In the genomic region with DNA sequence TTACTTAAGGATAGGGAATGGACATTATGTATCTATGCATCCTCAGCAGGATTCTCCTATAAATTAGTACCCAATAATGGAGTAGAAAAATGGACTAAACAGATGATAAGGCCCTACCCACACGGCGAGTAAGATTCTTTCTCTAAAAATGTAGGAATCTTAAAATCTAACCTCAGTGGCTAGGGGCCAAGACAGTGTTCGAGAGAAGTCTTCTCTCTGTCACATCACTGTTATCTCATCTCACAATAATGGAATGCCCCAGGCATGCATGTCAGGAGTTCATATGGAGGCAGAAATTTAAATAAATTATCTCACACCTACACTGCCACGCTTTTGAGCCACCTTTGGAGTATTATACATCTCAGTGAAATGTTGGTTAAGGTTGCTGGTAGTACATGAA, we compare ENCODE assay signal across 25 cellular contexts.
"Had no signal": no experiment of that assay in that cellular context is flagged by ENCODE, and none has a peak within 500 bp of the region (broad histone marks: within the 10 kb centered on the region; RNA-seq: fewer than 3 reads in every experiment).

No MANE protein-coding gene starts in this region.

- H3K36me3 ChIP-seq: neural progenitor cell, ovary, right lobe of liver, sigmoid colon, suprapubic skin, tibial artery, transverse colon, upper lobe of left lung, vagina had no signal

- H3K27me3 ChIP-seq: neural progenitor cell, ovary, right lobe of liver, sigmoid colon, suprapubic skin, testis, tibial artery, transverse colon, upper lobe of left lung, vagina had no signal

- DNase-seq: natural killer cell; occipital lobe; ovary; posterior cingulate gyrus; psoas muscle; right cardiac atrium; right lobe of liver; sigmoid colon; small intestine; stimulated activated CD4-positive, alpha-beta T cell treated with anti-CD3 and anti-CD28 coated beads, Interleukin-15, amount 100 ng/mL, for 24 hours; stimulated activated CD4-positive, alpha-beta T cell treated with anti-CD3 and anti-CD28 coated beads, Interleukin-2, amount 100 ng/mL, for 24 hours; stimulated activated CD4-positive, alpha-beta T cell treated with anti-CD3 and anti-CD28 coated beads, Interleukin-4, amount 100 ng/mL, for 1 hour; stimulated activated CD4-positive, alpha-beta T cell treated with anti-CD3 and anti-CD28 coated beads, Interleukin-4, amount 100 ng/mL, for 4 hours; stimulated activated CD8-positive, alpha-beta memory T cell treated with anti-CD3 and anti-CD28 coated beads, Interleukin-4, amount 100 ng/mL, for 48 hours; stimulated activated naive CD4-positive, alpha-beta T cell; stimulated activated naive CD8-positive, alpha-beta T cell treated with anti-CD3 and anti-CD28 coated beads, Interleukin-15, amount 100 ng/mL, for 72 hours; stimulated activated naive CD8-positive, alpha-beta T cell treated with anti-CD3 and anti-CD28 coated beads, Interleukin-15, Interleukin-2, amounts not matched to agents 100 U/mL and 50 U/mL, for 24 hours; substantia nigra; testis; tibial artery; transverse colon; upper lobe of left lung had no signal

- H3K4me3 ChIP-seq: neural progenitor cell, ovary, psoas muscle, right lobe of liver, sigmoid colon, suprapubic skin, testis, tibial artery, transverse colon, upper lobe of left lung, vagina had no signal
